Comparison of ENCODE assay signal across 8 cellular contexts in genomic region chr10:114550756-114551290, GRCh38.
DNase-seq lines count a peak whose midpoint lies in the region; ATAC-seq and TF ChIP-seq lines count a peak whose summit lies in the region.

No MANE protein-coding gene starts in this region.

- H3K4me3 ChIP-seq in astrocyte of the spinal cord (ENCODE audit: low read depth, low read length) (peak overlapping the region; percentile 20), aorta (ENCODE audit: low read length in 2 of 2) (no peak overlapping the region)

- DNase-seq in EH (ENCODE audit: low read depth) (peak; percentile 44), NCI-H146 treated with DMSO at 0.1 percent for 48 hours (lab: John Stamatoyannopoulos, UW; ENCODE audit: unreplicated experiment) (peak; percentile 30), astrocyte of the spinal cord (ENCODE audit: low read depth, low spot score) (peak; percentile 55), left kidney (ENCODE audit: low read depth, low spot score) (peak; percentile 50), aorta (no peak)
- DNase-seq in activated CD8-positive, alpha-beta memory T cell treated with anti-CD3 and anti-CD28 coated beads, Interleukin-2, amount 50 U/mL, for 4 hours, result no peak

- WGBS in aorta, 2 donors, result 35 to 51% methylated on average over 4 of the region's 4 CpGs

- H3K36me3 ChIP-seq in aorta (ENCODE audit: control insufficient read depth in 1 of 2, insufficient read depth in 2 of 2, low read length in 1 of 2), result no peaks in the 10 kb centered on the region

- H3K4me1 ChIP-seq in aorta (ENCODE audit: control insufficient read depth in 1 of 2, insufficient read depth in 2 of 2, low read length in 2 of 2), result no peaks in the 10 kb centered on the region

- intact Hi-C loops in aorta (cut with DNase I), result loop anchor here (2.0 kb wide), 3 partner anchors 84 to 236 kb away; no protein-coding TSS in a partner anchor

- peak; percentile 12 for TF ChIP-seq CTCF in astrocyte of the spinal cord (IDR thresholded peaks at IDR 0.05; ENCODE audit: low read depth, low read length)

- H3K27me3 ChIP-seq in aorta (ENCODE audit: control insufficient read depth in 1 of 2, insufficient read depth in 2 of 2, low read length in 1 of 2), result no peaks in the 10 kb centered on the region

- in situ Hi-C loops in astrocyte of the spinal cord (cut with HindIII; ENCODE audit: low sequenced_read_pairs), result no loop called here

- ATAC-seq in aorta (ENCODE audit: low FRiP score) (peak; percentile 58), GM18502 (IDR thresholded peaks at IDR 0.05; ENCODE audit: poor library complexity, unreplicated experiment) (no peak), HG02852 (IDR thresholded peaks at IDR 0.05; ENCODE audit: unreplicated experiment) (no peak)

- H3K27ac ChIP-seq in aorta (ENCODE audit: low read depth in 1 of 2, low read length in 2 of 2), result no peak overlapping the region

- no peaks in the 10 kb centered on the region for H3K9me3 ChIP-seq in aorta (ENCODE audit: control insufficient read depth, low read length)

Comparison
In these comparisons a context has a peak if more than half of its experiments do, and no peak if none do; other contexts are left out.
1. DNase-seq: peak in EH (single experiment), NCI-H146 treated with DMSO at 0.1 percent for 48 hours (single experiment), astrocyte of the spinal cord (single experiment) and left kidney (single experiment); none in aorta (0 of 2) and activated CD8-positive, alpha-beta memory T cell treated with anti-CD3 and anti-CD28 coated beads, Interleukin-2, amount 50 U/mL, for 4 hours (single experiment).